In the genomic region with DNA sequence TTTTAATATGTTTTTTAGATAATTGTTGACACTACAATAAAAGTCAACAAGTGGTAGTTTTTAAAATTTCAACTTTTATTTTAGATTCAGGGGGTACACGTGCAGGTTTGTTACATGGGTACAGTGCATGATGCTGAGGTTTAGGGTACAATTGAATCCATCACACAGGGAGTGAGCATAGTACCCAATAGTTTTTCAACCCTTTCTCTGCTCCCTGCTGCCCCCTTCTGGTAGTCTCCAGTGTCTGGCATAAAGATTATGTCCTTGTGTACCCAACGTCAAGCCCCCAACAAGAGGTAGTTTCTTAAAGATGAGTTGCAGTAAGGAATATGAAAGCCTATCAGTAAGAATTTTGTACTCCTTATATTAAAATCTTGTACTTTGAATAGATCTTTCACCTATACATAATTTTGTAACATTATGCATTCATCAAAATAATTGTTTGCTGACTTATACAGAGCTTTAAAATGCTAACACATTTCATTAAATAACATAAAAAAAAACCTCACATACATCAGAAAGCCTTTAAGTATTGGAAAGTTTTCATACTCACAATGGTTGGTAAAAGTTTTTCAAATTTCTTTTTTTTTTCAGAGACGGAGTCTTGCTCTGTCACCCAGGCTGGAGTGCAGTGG, we compare ENCODE assay signal across 8 cellular contexts. TPM values are rescaled to one million over a fixed set of nuclear protein-coding genes. Genes with fewer than 3 reads are reported as not detected.
DNase-seq lines count a peak whose midpoint lies in the region; ATAC-seq, FAIRE-seq and TF ChIP-seq lines count a peak whose summit lies in the region.

No MANE protein-coding gene starts in this region.

- H3K36me3 ChIP-seq in esophagus squamous epithelium (no peaks in the 10 kb centered on the region), neutrophil (no peaks in the 10 kb centered on the region), transverse colon (no peaks in the 10 kb centered on the region)

- H3K9me3 ChIP-seq in esophagus squamous epithelium (no peaks in the 10 kb centered on the region), neutrophil (no peaks in the 10 kb centered on the region), transverse colon (no peaks in the 10 kb centered on the region)

- peak; percentile 84 for TF ChIP-seq CTCF in GM13977 (IDR thresholded peaks at IDR 0.05; ENCODE audit: extremely low read depth, insufficient read depth, missing control alignments)
- TF ChIP-seq CTCF in esophagus squamous epithelium (IDR thresholded peaks at IDR 0.05), result peak; percentile 33 to 66 (median 50)
- TF ChIP-seq CTCF in neutrophil (IDR thresholded peaks at IDR 0.05), result peak; percentile 50
- TF ChIP-seq CTCF in transverse colon (IDR thresholded peaks at IDR 0.05), result peak; percentile 46 to 76 (median 74)

- H3K27me3 ChIP-seq in esophagus squamous epithelium (no peaks in the 10 kb centered on the region), neutrophil (peaks cover 28% of the 10 kb centered on the region), transverse colon (no peaks in the 10 kb centered on the region)

- peak; percentile 61 for ATAC-seq in HG03159 (IDR thresholded peaks at IDR 0.05; ENCODE audit: unreplicated experiment)

- DNase-seq in GM13977 (ENCODE audit: low spot score), result peak; percentile 58
- DNase-seq in NCI-H748 treated with DMSO at 0.1 percent for 48 hours (lab: John Stamatoyannopoulos, UW), result peak; percentile 50
- DNase-seq in activated CD8-positive, alpha-beta memory T cell treated with anti-CD3 and anti-CD28 coated beads for 24 hours, result peak; percentile 89
- no peak for DNase-seq in esophagus squamous epithelium (lab: John Stamatoyannopoulos, UW)
- DNase-seq in transverse colon, result peak; percentile 77

- FAIRE-seq in A204.1 (lab: Jason Lieb, UNC), result peak; percentile 61

- WGBS in esophagus squamous epithelium, 2 donors, result 31 to 33% methylated on average over 3 of the region's 3 CpGs
- 31 to 32% methylated on average over 3 of the region's 3 CpGs for WGBS in transverse colon (ENCODE audit: low coverage in 1 of 2), 2 donors

- in situ Hi-C loops in GM13977 (cut with MboI; ENCODE audit: low pct_unique_long_range_greater_than_20kb, low sequenced_read_pairs, unreplicated experiment), result loop anchor here (25.0 kb wide), 2 partner anchors 377 to 677 kb away; no protein-coding TSS in a partner anchor
- in situ Hi-C loops in transverse colon (cut with MboI; ENCODE audit: low pct_ligation_motif_present in 1 of 4, low pct_unique_long_range_greater_than_20kb in 1 of 4, low sequenced_read_pairs in 3 of 4), result loop anchor here in 1 of 4 donors (25.0 kb wide), 1 partner anchor 677 kb away; no protein-coding TSS in a partner anchor

- TF ChIP-seq POLR2A in esophagus squamous epithelium (IDR thresholded peaks at IDR 0.05), result no peak
- no peak for TF ChIP-seq POLR2A in transverse colon (IDR thresholded peaks at IDR 0.05)

- intact Hi-C loops in esophagus squamous epithelium (cut with DNase I) (no loop called here), transverse colon (cut with DNase I; ENCODE audit: low total_unique reads) (no loop called here)

- no peak overlapping the region for H3K4me3 ChIP-seq in esophagus squamous epithelium
- H3K4me3 ChIP-seq in neutrophil (ENCODE audit: low read depth in 1 of 2, low read length in 1 of 2), result no peak overlapping the region
- no peak overlapping the region for H3K4me3 ChIP-seq in transverse colon

- no peak for TF ChIP-seq EP300 in transverse colon (IDR thresholded peaks at IDR 0.05; ENCODE audit: low read depth)

- H3K27ac ChIP-seq in esophagus squamous epithelium, result no peak overlapping the region
- H3K27ac ChIP-seq in neutrophil, result no peak overlapping the region
- no peak overlapping the region for H3K27ac ChIP-seq in transverse colon

- H3K4me1 ChIP-seq in esophagus squamous epithelium (peaks cover 0 to 3% (median 0%) of the 10 kb centered on the region in 3 donors), neutrophil (ENCODE audit: control insufficient read depth in 1 of 2, insufficient read depth in 1 of 2, low read depth in 1 of 2, low read length in 1 of 2) (no peaks in the 10 kb centered on the region), transverse colon (no peaks in the 10 kb centered on the region)

RNA-seq across cellular contexts. Expression of gene RALGAPA1, which starts 5.4 kb away (rescaled TPM):
- 10 to 100 TPM; 22.5 to 78.6 (median 39.8) TPM for total RNA-seq in esophagus squamous epithelium
- 100 to 1,000 TPM in 3 of 4 donors, 10 to 100 TPM in 1; 84.7 to 122 (median 119) TPM for total RNA-seq in transverse colon

RNA-seq across cellular contexts. Expression of gene BRMS1L, which starts 11.7 kb away (rescaled TPM):
- 1 to 10 TPM; 2.4 to 9.0 (median 5.3) TPM for total RNA-seq in esophagus squamous epithelium
- 1 to 10 TPM in 3 of 4 donors, under 1 TPM in 1; 1.00 to 4.6 (median 3.7) TPM for total RNA-seq in transverse colon
